1 cellular context compared by ENCODE assay signal in the genomic region with DNA sequence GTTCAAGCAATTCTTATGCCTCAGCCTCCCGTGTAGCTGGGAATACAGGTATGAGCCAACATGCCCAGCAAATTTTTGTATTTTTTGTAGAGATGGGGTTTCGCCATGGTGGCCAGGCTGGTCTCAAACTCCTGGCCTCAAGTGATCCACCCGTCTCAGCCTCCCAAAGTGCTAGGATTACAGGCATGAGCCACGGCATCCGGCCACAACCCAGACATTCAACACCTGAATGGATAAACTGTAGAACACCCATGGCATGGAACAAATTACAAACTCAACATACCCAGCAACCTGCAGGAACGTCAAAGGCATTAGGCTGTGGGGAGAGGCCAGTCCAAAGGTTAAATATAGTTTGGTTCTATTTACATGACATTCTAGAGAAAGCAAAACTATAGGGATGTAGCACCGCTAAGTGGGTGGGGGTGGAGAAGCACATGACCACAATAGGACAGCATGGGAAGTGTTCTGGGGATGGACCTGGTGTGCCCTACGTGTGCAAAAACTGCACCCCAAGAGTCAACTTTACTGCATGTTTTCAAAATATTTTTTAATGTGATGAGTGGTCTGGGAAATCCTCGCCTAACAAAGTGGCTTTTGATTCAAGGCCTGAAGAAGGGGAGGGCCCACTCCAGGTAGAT.
TF ChIP-seq lines count a peak whose summit lies in the region.

No MANE protein-coding gene starts in this region.

TF ChIP-seq in GM23338, 12 proteins besides CTCF, POLR2A, EP300 and RAD21:
- TF ChIP-seq CREB1 (CRISPR knock-in tag; IDR thresholded peaks at IDR 0.05; ENCODE audit: low read depth) (no peak), ZNF331 (CRISPR knock-in tag; IDR thresholded peaks at IDR 0.05; ENCODE audit: low read depth) (no peak), NANOG (IDR thresholded peaks at IDR 0.05; ENCODE audit: borderline replicate concordance) (no peak), EZH2 (IDR thresholded peaks at IDR 0.05; ENCODE audit: low read depth, unreplicated experiment) (no peak), JUNB (IDR thresholded peaks at IDR 0.05; ENCODE audit: unreplicated experiment) (no peak), POLR2AphosphoS5 (IDR thresholded peaks at IDR 0.05; ENCODE audit: low read depth) (no peak), EZH2phosphoT487 (IDR thresholded peaks at IDR 0.05; ENCODE audit: unreplicated experiment) (no peak), STAT1 (IDR thresholded peaks at IDR 0.05; ENCODE audit: unreplicated experiment) (no peak)
- TF ChIP-seq, protein P1, sequence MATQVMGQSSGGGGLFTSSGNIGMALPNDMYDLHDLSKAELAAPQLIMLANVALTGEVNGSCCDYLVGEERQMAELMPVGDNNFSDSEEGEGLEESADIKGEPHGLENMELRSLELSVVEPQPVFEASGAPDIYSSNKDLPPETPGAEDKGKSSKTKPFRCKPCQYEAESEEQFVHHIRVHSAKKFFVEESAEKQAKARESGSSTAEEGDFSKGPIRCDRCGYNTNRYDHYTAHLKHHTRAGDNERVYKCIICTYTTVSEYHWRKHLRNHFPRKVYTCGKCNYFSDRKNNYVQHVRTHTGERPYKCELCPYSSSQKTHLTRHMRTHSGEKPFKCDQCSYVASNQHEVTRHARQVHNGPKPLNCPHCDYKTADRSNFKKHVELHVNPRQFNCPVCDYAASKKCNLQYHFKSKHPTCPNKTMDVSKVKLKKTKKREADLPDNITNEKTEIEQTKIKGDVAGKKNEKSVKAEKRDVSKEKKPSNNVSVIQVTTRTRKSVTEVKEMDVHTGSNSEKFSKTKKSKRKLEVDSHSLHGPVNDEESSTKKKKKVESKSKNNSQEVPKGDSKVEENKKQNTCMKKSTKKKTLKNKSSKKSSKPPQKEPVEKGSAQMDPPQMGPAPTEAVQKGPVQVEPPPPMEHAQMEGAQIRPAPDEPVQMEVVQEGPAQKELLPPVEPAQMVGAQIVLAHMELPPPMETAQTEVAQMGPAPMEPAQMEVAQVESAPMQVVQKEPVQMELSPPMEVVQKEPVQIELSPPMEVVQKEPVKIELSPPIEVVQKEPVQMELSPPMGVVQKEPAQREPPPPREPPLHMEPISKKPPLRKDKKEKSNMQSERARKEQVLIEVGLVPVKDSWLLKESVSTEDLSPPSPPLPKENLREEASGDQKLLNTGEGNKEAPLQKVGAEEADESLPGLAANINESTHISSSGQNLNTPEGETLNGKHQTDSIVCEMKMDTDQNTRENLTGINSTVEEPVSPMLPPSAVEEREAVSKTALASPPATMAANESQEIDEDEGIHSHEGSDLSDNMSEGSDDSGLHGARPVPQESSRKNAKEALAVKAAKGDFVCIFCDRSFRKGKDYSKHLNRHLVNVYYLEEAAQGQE (IDR thresholded peaks at IDR 0.05; ENCODE audit: unreplicated experiment): no peak
- TF ChIP-seq, protein P2, sequence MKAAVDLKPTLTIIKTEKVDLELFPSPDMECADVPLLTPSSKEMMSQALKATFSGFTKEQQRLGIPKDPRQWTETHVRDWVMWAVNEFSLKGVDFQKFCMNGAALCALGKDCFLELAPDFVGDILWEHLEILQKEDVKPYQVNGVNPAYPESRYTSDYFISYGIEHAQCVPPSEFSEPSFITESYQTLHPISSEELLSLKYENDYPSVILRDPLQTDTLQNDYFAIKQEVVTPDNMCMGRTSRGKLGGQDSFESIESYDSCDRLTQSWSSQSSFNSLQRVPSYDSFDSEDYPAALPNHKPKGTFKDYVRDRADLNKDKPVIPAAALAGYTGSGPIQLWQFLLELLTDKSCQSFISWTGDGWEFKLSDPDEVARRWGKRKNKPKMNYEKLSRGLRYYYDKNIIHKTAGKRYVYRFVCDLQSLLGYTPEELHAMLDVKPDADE (IDR thresholded peaks at IDR 0.05): no peak
